Comparison of ENCODE assay signal across 20 cellular contexts in genomic region chr1:27316860-27317259, GRCh38. TPM values are rescaled to one million over a fixed set of nuclear protein-coding genes. Genes with fewer than 3 reads are reported as not detected.
DNase-seq lines count a peak whose midpoint lies in the region; ATAC-seq and TF ChIP-seq lines count a peak whose summit lies in the region.
"Had no signal": no experiment of that assay in that cellular context is flagged by ENCODE, and none has a peak within 500 bp of the region (broad histone marks: within the 10 kb centered on the region; RNA-seq: fewer than 3 reads in every experiment).

No MANE protein-coding gene starts in this region.

- H3K4me1 ChIP-seq in PC-3 (ENCODE audit: insufficient read depth, low read length) (peaks cover 3% of the 10 kb centered on the region; the same call in 1 of the 2 replicates), spleen (peaks cover 0 to 9% (median 7%) of the 10 kb centered on the region in 6 donors)

- H3K9ac ChIP-seq in PC-3 (ENCODE audit: low read length), result no peak overlapping the region
- H3K9ac ChIP-seq: GM23248 had no signal

- intact Hi-C loops in PC-3 (cut with micrococcal nuclease), result no loop called here
- intact Hi-C loops in spleen (cut with DNase I; ENCODE audit: low total_unique reads), result no loop called here

- H3K4me2 ChIP-seq in PC-3 (ENCODE audit: low read length), result no peak overlapping the region

- WGBS in spleen, 5 donors, result 84 to 91% (median 86%) methylated on average over 5 of the region's 5 CpGs

- no peaks in the 10 kb centered on the region for H3K79me2 ChIP-seq in PC-3 (ENCODE audit: low read length)

- no peaks in the 10 kb centered on the region for H3F3A ChIP-seq in PC-3 (ENCODE audit: low read length, unreplicated experiment)

- no peak overlapping the region for H3K27ac ChIP-seq in PC-3 (ENCODE audit: low read length)
- no peak overlapping the region for H3K27ac ChIP-seq in spleen
- H3K27ac ChIP-seq: GM23248 had no signal

- no peak for ATAC-seq in PC-3
- ATAC-seq in esophagus mucosa, result peak; percentile 53
- ATAC-seq in SK-N-SH treated with all-trans-retinoic acid at 6 μM for 48 hours, result no peak
- ATAC-seq: GM12878 had no signal

- H3K27me3 ChIP-seq in PC-3 (ENCODE audit: low read length), result no peaks in the 10 kb centered on the region
- H3K27me3 ChIP-seq in spleen (replicated peaks in 1 of 7), result peaks cover 0 to 8% (median 0%) of the 10 kb centered on the region in 7 donors

- TF ChIP-seq CTCF in LNCaP clone FGC (IDR thresholded peaks at IDR 0.05; ENCODE audit: control insufficient read depth, extremely low read depth, insufficient read depth), result no peak
- no peak for TF ChIP-seq CTCF in PC-3 (conservative IDR thresholded peaks at IDR 0.05; ENCODE audit: low read depth, low read length)
- no peak for TF ChIP-seq CTCF in spleen (IDR thresholded peaks at IDR 0.05 in 8 of 11, conservative IDR thresholded peaks at IDR 0.05 in 3 of 11)

- H4K20me1 ChIP-seq in PC-3 (ENCODE audit: low read length), result no peaks in the 10 kb centered on the region

- no TSS peak for BruUV-seq in PC-3 (replicated peaks; lab: Mats Ljungman, UMichigan)

- DNase-seq in LNCaP clone FGC (ENCODE audit: low read depth) (peak; percentile 18), PC-3 (peak; percentile 32), spleen (peak; percentile 1), HT-29 (ENCODE audit: low spot score) (no peak)
- DNase-seq: C1 segment of cervical spinal cord; Calu3; CD4-positive, alpha-beta memory T cell; COR-L47; DMS79; EL; GDM1; GM23248; H7; HCEC 1CT had no signal

- H3K9me2 ChIP-seq in PC-3 (replicated peaks; ENCODE audit: low read length), result no peaks in the 10 kb centered on the region

- no peak overlapping the region for H3K4me3 ChIP-seq in LNCaP clone FGC (ENCODE audit: low read depth, low read length)
- H3K4me3 ChIP-seq in PC-3 (ENCODE audit: low read length), result no peak overlapping the region
- H3K4me3 ChIP-seq in spleen, result no peak overlapping the region
- H3K4me3 ChIP-seq: GM12878, GM23248 had no signal

- H2AFZ ChIP-seq in PC-3 (ENCODE audit: low read length), result no peak overlapping the region
- H2AFZ ChIP-seq: GM23248 had no signal

- H3K36me3 ChIP-seq in PC-3 (ENCODE audit: low read depth, low read length) (no peaks in the 10 kb centered on the region), spleen (peaks cover 0 to under 1% (median 0%) of the 10 kb centered on the region in 6 donors)

- H3K9me3 ChIP-seq in PC-3 (ENCODE audit: low read length), result no peaks in the 10 kb centered on the region
- H3K9me3 ChIP-seq in spleen, result no peaks in the 10 kb centered on the region

- CTCF ChIA-PET in PC-3 (lab: Charles Lee), result no interaction called here

- POLR2A ChIA-PET in PC-3 (lab: Charles Lee; ENCODE audit: unreplicated experiment), result interaction anchor here (0.7 kb wide), 1 partner anchor 9 kb away, joined by 3 read pairs; no protein-coding TSS in a partner anchor

- no peak for TF ChIP-seq POLR2A in spleen (IDR thresholded peaks at IDR 0.05)

TF ChIP-seq in SK-N-SH treated with all-trans-retinoic acid at 6 μM for 48 hours, 23 proteins besides CTCF, POLR2A, EP300 and RAD21:
- TF ChIP-seq CSDC2 (CRISPR knock-in tag; IDR thresholded peaks at IDR 0.05), result no peak
- TF ChIP-seq ESRRG (CRISPR knock-in tag; IDR thresholded peaks at IDR 0.05), result no peak
- no peak for TF ChIP-seq ZNF8 (CRISPR knock-in tag; IDR thresholded peaks at IDR 0.05)
TF ChIP-seq in SK-N-SH treated with all-trans-retinoic acid at 6 μM for 48 hours: peak in this region for 0.

RNA-seq across cellular contexts. Expression of gene TMEM222, which starts 5.1 kb away (rescaled TPM):
- total RNA-seq in PC-3 (2014; rRNA removed) (50.3 and 57.4 TPM in 2 replicates), esophagus mucosa (38.6 TPM), spleen (10 to 100 TPM; 25.4 to 33.2 (median 31.6) TPM)
- 10 to 100 TPM; 31.4 to 38.9 (median 34.1) TPM for polyA plus RNA-seq in spleen
- total RNA-seq in HT-29 (2014; rRNA removed; shearing (Covaris generic)), result 80.1 and 90.2 TPM in 2 replicates

RNA-seq across cellular contexts. Expression of gene SYTL1, which starts 25.0 kb away (rescaled TPM):
- total RNA-seq in PC-3 (2014; rRNA removed) (26.8 and 34.3 TPM in 2 replicates), esophagus mucosa (113 TPM), spleen (10 to 100 TPM; 54.9 to 97.0 (median 63.2) TPM)
- polyA plus RNA-seq in spleen, result 100 to 1,000 TPM; 111 to 208 (median 159) TPM
- 17.1 and 21.9 TPM in 2 replicates for total RNA-seq in HT-29 (2014; rRNA removed; shearing (Covaris generic))
- total RNA-seq: GM23248 had no signal
- polyA plus RNA-seq: GM23248 had no signal

RNA-seq across cellular contexts. Expression of gene MAP3K6, which starts 49.9 kb away (rescaled TPM):
- 25.1 and 44.5 TPM in 2 replicates for total RNA-seq in PC-3 (2014; rRNA removed)
- 76.3 TPM for total RNA-seq in esophagus mucosa
- total RNA-seq in spleen, result 10 to 100 TPM; 20.4 to 55.0 (median 38.0) TPM
- 10 to 100 TPM; 20.3 to 31.7 (median 29.6) TPM for polyA plus RNA-seq in spleen
- 17.0 and 19.7 TPM in 2 replicates for total RNA-seq in HT-29 (2014; rRNA removed; shearing (Covaris generic))

RNA-seq across cellular contexts. Expression of gene FCN3, which starts 57.8 kb away (rescaled TPM):
- total RNA-seq in PC-3 (2014; rRNA removed), result not detected in 2 replicates
- 2.4 TPM for total RNA-seq in esophagus mucosa
- total RNA-seq in spleen, result 10 to 100 TPM in 3 of 7 donors, 1 to 10 TPM in 4; 4.4 to 21.7 (median 7.7) TPM
- polyA plus RNA-seq in spleen, result 10 to 100 TPM in 2 of 3 donors, 1 to 10 TPM in 1; 3.7 to 14.4 (median 11.7) TPM
- total RNA-seq in HT-29 (2014; rRNA removed; shearing (Covaris generic)), result not detected in 2 replicates
- total RNA-seq: A172; A673; Calu3; CD4-positive, alpha-beta memory T cell; GM23248 had no signal
- polyA plus RNA-seq: BJ; CD4-positive, alpha-beta memory T cell; GM12878; GM23248 had no signal
